ENCODE assay signal across 1 cellular context in genomic region chr15:100873029-100873677, GRCh38.
TF ChIP-seq lines count a peak whose summit lies in the region.

No MANE protein-coding gene starts in this region.

TF ChIP-seq in WTC11, 78 proteins besides CTCF, POLR2A, EP300 and RAD21 (continued from another document):
- TF ChIP-seq ZNF317 (CRISPR knock-in tag; IDR thresholded peaks at IDR 0.05; ENCODE audit: borderline replicate concordance, low read depth) (no peak), CBFB (CRISPR knock-in tag; IDR thresholded peaks at IDR 0.05; ENCODE audit: low read depth) (no peak)
